ENCODE assay signal across 8 cellular contexts in the genomic region with DNA sequence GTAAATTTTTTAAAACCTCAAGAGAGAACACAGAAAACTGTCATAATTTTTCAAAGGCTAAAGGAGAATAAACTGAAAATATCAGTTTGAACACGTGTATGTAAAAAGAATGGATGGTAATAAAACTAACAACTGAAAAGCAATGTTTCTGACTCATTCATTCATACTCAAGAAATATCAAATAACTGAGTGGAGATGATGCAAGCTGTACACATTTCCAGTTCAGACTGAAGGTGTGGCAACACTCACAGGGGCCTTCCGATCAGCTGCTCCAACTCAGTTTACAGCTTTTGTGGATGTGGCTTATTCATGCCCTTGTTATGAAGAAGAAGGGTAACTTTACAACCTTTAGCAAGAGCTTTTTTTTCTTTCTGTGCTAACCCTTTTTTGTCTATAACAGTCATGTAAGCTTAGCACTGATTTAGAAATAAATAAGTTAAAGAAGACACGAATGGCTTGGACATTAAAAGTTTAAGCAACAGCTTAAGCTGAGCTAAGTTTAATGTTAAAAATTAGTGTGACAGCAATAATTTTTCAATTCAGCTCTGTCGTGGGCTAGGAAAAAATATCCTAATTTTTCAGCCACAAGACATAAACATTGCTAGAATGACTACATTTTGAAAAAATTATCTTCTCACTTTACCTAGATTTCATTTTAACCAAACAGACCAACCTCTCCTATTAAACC.
DNase-seq lines count a peak whose midpoint lies in the region; ATAC-seq and TF ChIP-seq lines count a peak whose summit lies in the region.

No MANE protein-coding gene starts in this region.

- peak overlapping the region; percentile 89 for H3K27ac ChIP-seq in left ventricle myocardium inferior (replicated peaks)

- peak overlapping the region; percentile 93 to 98 for H3K27ac Mint-ChIP-seq in effector memory CD8-positive, alpha-beta T cell

- DNase-seq in left ventricle myocardium inferior: no peak
- no peak for DNase-seq in Right ventricle myocardium inferior (ENCODE audit: missing footprints)
- DNase-seq in T-helper 9 cell: peak; percentile 8
- peak; percentile 13 to 33 (median 24) for DNase-seq in effector memory CD8-positive, alpha-beta T cell
- DNase-seq in skeletal muscle cell (ENCODE audit: low read depth): peak; percentile 98
- DNase-seq in middle frontal gyrus (ENCODE audit: extremely low spot score, low spot score): no peak

- peaks cover 42% of the 10 kb centered on the region for H3K36me3 Mint-ChIP-seq in effector memory CD8-positive, alpha-beta T cell (ENCODE audit: insufficient read depth)

- no peaks in the 10 kb centered on the region for H3K9me3 ChIP-seq in left ventricle myocardium inferior (replicated peaks)

- H3K4me1 Mint-ChIP-seq in effector memory CD8-positive, alpha-beta T cell (ENCODE audit: low read depth in 2 of 2): peaks cover 28 to 55% of the 10 kb centered on the region in 2 donors

- H3K9me3 Mint-ChIP-seq in effector memory CD8-positive, alpha-beta T cell: no peaks in the 10 kb centered on the region

- peaks cover 84% of the 10 kb centered on the region for H3K4me1 ChIP-seq in left ventricle myocardium inferior

- ATAC-seq in Right ventricle myocardium inferior: no peak
- ATAC-seq in effector memory CD8-positive, alpha-beta T cell (replicated peaks): peak; percentile 19
- no peak for ATAC-seq in HG02610 (IDR thresholded peaks at IDR 0.05; ENCODE audit: unreplicated experiment)
- ATAC-seq in GM21717 (IDR thresholded peaks at IDR 0.05; ENCODE audit: unreplicated experiment): no peak

- H3K4me3 ChIP-seq in left ventricle myocardium inferior: peak overlapping the region; percentile 76
- H3K4me3 ChIP-seq in skeletal muscle cell (ENCODE audit: low read depth, low read length): peak overlapping the region; percentile 91

- no peaks in the 10 kb centered on the region for H3K27me3 Mint-ChIP-seq in effector memory CD8-positive, alpha-beta T cell

- H3K27me3 ChIP-seq in left ventricle myocardium inferior (ENCODE audit: low read depth): no peaks in the 10 kb centered on the region

- intact Hi-C loops in left ventricle myocardium inferior (cut with micrococcal nuclease) (loop anchor here (5.0 kb wide), 2 partner anchors 91 to 136 kb away; no protein-coding TSS in a partner anchor), Right ventricle myocardium inferior (cut with DNase I) (loop anchor here (10.0 kb wide), 1 partner anchor 318 kb away; no protein-coding TSS in a partner anchor)

- no peaks in the 10 kb centered on the region for H3K36me3 ChIP-seq in left ventricle myocardium inferior

- H3K4me3 Mint-ChIP-seq in effector memory CD8-positive, alpha-beta T cell: peak overlapping the region; percentile 88 to 93

- TF ChIP-seq CTCF in left ventricle myocardium inferior (IDR thresholded peaks at IDR 0.05; ENCODE audit: borderline replicate concordance): no peak

Comparison
In these comparisons a context has a peak if more than half of its experiments do, and no peak if none do; other contexts are left out.
1. DNase-seq: peak in T-helper 9 cell (single experiment), effector memory CD8-positive, alpha-beta T cell (3 of 3) and skeletal muscle cell (single experiment); none in left ventricle myocardium inferior (single experiment), Right ventricle myocardium inferior (single experiment) and middle frontal gyrus (single experiment).